24 cellular contexts compared by ENCODE assay signal in the genomic region with DNA sequence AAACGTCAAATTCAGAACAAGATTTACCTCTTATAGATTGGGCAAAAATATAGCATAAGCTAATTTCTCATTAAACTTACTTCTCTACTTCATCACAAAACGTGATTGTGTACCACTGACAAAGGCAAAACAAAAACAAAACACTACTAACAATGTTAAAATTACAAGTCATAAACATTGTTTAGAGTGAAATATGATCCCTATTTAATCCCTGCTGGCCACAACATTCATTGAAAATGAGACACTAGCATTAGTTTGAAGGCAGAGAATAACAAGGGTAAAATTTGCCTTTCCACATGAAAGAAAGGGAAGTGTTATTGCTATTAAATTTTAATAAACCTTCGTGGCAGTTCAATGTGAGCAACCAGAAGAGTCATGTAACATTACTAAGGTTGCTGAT. TPM values are rescaled to one million over a fixed set of nuclear protein-coding genes. Genes with fewer than 3 reads are reported as not detected.
A peak's percentile ranks its signal among the peaks of the same experiment; 100 is the strongest.
DNase-seq lines count a peak whose midpoint lies in the region; ATAC-seq, FAIRE-seq and TF ChIP-seq lines count a peak whose summit lies in the region.
"Had no signal": no experiment of that assay in that cellular context is flagged by ENCODE, and none has a peak within 500 bp of the region (broad histone marks: within the 10 kb centered on the region; RNA-seq: fewer than 3 reads in every experiment).

No MANE protein-coding gene starts in this region.

- no peak for DNase-seq in cardiac muscle cell (ENCODE audit: low read depth in 1 of 2, low spot score in 1 of 2)
- no peak for DNase-seq in heart left ventricle
- DNase-seq in amniotic epithelial cell (ENCODE audit: low read depth) = peak; percentile 7
- DNase-seq in iris pigment epithelial cell (ENCODE audit: low read depth) = peak; percentile 24
- DNase-seq in urothelium cell line (ENCODE audit: low spot score) = no peak
- DNase-seq in stimulated activated CD4-positive, alpha-beta T cell treated with anti-CD3 and anti-CD28 coated beads, Interleukin-1b, Interleukin-23, amount 100 ng/mL, for 48 hours = no peak
- no peak for DNase-seq in SKM-1 treated with dmso at 0.1 percent for 144 hours (lab: John Stamatoyannopoulos, UW; ENCODE audit: unreplicated experiment)
- DNase-seq: activated CD4-positive, CD25-positive, alpha-beta regulatory T cell treated with anti-CD3 and anti-CD28 coated beads, Interleukin-2, amount 50 U/mL, for 72 hours; activated CD8-positive, alpha-beta memory T cell treated with anti-CD3 and anti-CD28 coated beads for 24 hours; activated naive CD8-positive, alpha-beta T cell treated with anti-CD3 and anti-CD28 coated beads for 36 hours; activated T-cell treated with anti-CD3 and anti-CD28 coated beads, Interleukin-2, amount 50 U/mL, for 72 hours; body of pancreas; foreskin keratinocyte; Kasumi-1; left colon; nucleus accumbens; retina; SK-N-SH; stimulated activated CD4-positive, alpha-beta T cell treated with anti-CD3 and anti-CD28 coated beads, Interleukin-15, amount 100 ng/mL, for 24 hours had no signal

- no peaks in the 10 kb centered on the region for H3K9me3 ChIP-seq in cardiac muscle cell (ENCODE audit: low read depth)
- H3K9me3 ChIP-seq in heart left ventricle = no peaks in the 10 kb centered on the region
- H3K9me3 ChIP-seq: A549, BLaER1, body of pancreas, SK-N-SH, suprapubic skin had no signal

- H3K4me3 ChIP-seq in cardiac muscle cell (peak overlapping the region; percentile 55), heart left ventricle (no peak overlapping the region)
- H3K4me3 ChIP-seq: A549, BLaER1, body of pancreas, suprapubic skin had no signal

- WGBS in heart left ventricle, 4 donors = 67 to 90% (median 84%) methylated on average over 3 of the region's 3 CpGs

- no peak for TF ChIP-seq POLR2A in heart left ventricle (IDR thresholded peaks at IDR 0.05)

- H3K4me1 ChIP-seq in cardiac muscle cell (ENCODE audit: low read depth) (peaks cover 43% of the 10 kb centered on the region), heart left ventricle (no peaks in the 10 kb centered on the region)
- H3K4me1 ChIP-seq: BLaER1, body of pancreas, suprapubic skin had no signal

- no peaks in the 10 kb centered on the region for H3K36me3 ChIP-seq in cardiac muscle cell
- H3K36me3 ChIP-seq in heart left ventricle = no peaks in the 10 kb centered on the region
- H3K36me3 ChIP-seq: BLaER1, suprapubic skin had no signal

- H3K27me3 ChIP-seq in cardiac muscle cell (no peaks in the 10 kb centered on the region), heart left ventricle (no peaks in the 10 kb centered on the region)
- H3K27me3 ChIP-seq: BLaER1, body of pancreas, foreskin keratinocyte, suprapubic skin had no signal

- ATAC-seq in heart left ventricle = no peak
- ATAC-seq in HG03354 (IDR thresholded peaks at IDR 0.05; ENCODE audit: poor library complexity, severe bottlenecking, unreplicated experiment) = no peak
- ATAC-seq: A549; activated T-cell treated with anti-CD3 and anti-CD28 coated beads, Interleukin-2, amount 50 U/mL, for 72 hours; body of pancreas; foreskin keratinocyte; left colon had no signal

- peak; percentile 17 for FAIRE-seq in urothelium cell line (lab: Jason Lieb, UNC)
- FAIRE-seq: A549, GM12891 had no signal

- intact Hi-C loops in heart left ventricle (cut with DNase I) = no loop called here

- H3K27ac ChIP-seq in cardiac muscle cell (peak overlapping the region; percentile 46), heart left ventricle (no peak overlapping the region)
- H3K27ac ChIP-seq: A549, BLaER1, body of pancreas, foreskin keratinocyte, suprapubic skin had no signal

- TF ChIP-seq CTCF in cardiac muscle cell (IDR thresholded peaks at IDR 0.05; ENCODE audit: low read depth, low read length) (no peak), heart left ventricle (IDR thresholded peaks at IDR 0.05) (no peak)

RNA-seq across cellular contexts. Expression of gene SEMA3A, which starts 45.0 kb away (rescaled TPM):
- 35.9 and 37.3 TPM in 2 replicates for total RNA-seq in cardiac muscle cell
- polyA plus RNA-seq in cardiac muscle cell = 33.5 and 34.1 TPM in 2 replicates
- total RNA-seq in heart left ventricle = 1 to 10 TPM in 8 of 9 donors, under 1 TPM in 1; 0.32 to 6.6 (median 1.5) TPM
- under 1 TPM; 0.30 to 0.39 TPM for polyA plus RNA-seq in heart left ventricle

Comparison
In these comparisons a context has a peak if more than half of its experiments do, and no peak if none do; other contexts are left out.
1. DNase-seq: peak in amniotic epithelial cell (single experiment) and iris pigment epithelial cell (single experiment); none in cardiac muscle cell (0 of 2), heart left ventricle (0 of 5), urothelium cell line (single experiment), stimulated activated CD4-positive, alpha-beta T cell treated with anti-CD3 and anti-CD28 coated beads, Interleukin-1b, Interleukin-23, amount 100 ng/mL, for 48 hours (single experiment) and SKM-1 treated with dmso at 0.1 percent for 144 hours (single experiment).